8 cellular contexts compared by ENCODE assay signal in genomic region chr9:35115680-35116538, GRCh38. TPM values are rescaled to one million over a fixed set of nuclear protein-coding genes. Genes with fewer than 3 reads are reported as not detected.
A peak's percentile ranks its signal among the peaks of the same experiment; 100 is the strongest.
DNase-seq lines count a peak whose midpoint lies in the region; TF ChIP-seq lines count a peak whose summit lies in the region.

TSS of gene ATOSB (minus strand) at chr9:35115862. CDS start at chr9:35108274, 7,588 bp downstream.

- H3K4me1 ChIP-seq in ES-I3 (ENCODE audit: insufficient read depth, low read length) = peaks cover 9% of the 10 kb centered on the region
- peaks cover 20% of the 10 kb centered on the region for H3K4me1 ChIP-seq in HAP-1
- peaks cover 24% of the 10 kb centered on the region for H3K4me1 ChIP-seq in MM.1S (ENCODE audit: low read length)
- peaks cover 42% of the 10 kb centered on the region for H3K4me1 ChIP-seq in stomach smooth muscle (ENCODE audit: control insufficient read depth, insufficient read depth, low read length)

- peaks cover 59% of the 10 kb centered on the region for H3K4me1 Mint-ChIP-seq in neural crest cell

- H2AFZ ChIP-seq in MM.1S (ENCODE audit: low read length) = peak within 1 kb of the TSS; percentile 82

- peak within 1 kb of the TSS; percentile 66 for H3K27ac ChIP-seq in MM.1S (ENCODE audit: low read length)
- peak within 1 kb of the TSS; percentile 83 for H3K27ac ChIP-seq in stomach smooth muscle (ENCODE audit: low read length)

- peaks cover 2% of the 10 kb centered on the region for H3K27me3 Mint-ChIP-seq in neural crest cell (ENCODE audit: low read depth)

- H3K9ac ChIP-seq in ES-I3 (ENCODE audit: low read depth, low read length) = peak within 1 kb of the TSS; percentile 83; the same call in 1 of the 2 replicates
- peak within 1 kb of the TSS; percentile 53 for H3K9ac ChIP-seq in MM.1S (ENCODE audit: low read length)
- H3K9ac ChIP-seq in stomach smooth muscle (ENCODE audit: low read length in 2 of 2) = peak within 1 kb of the TSS; percentile 59 to 69

- in situ Hi-C loops in HAP-1 (cut with MboI; ENCODE audit: low sequenced_read_pairs) = loop anchor here (5.0 to 25.0 kb wide), 3 partner anchors 146 to 446 kb away; a partner anchor contains a TSS

- TF ChIP-seq CTCF in MM.1S (IDR thresholded peaks at IDR 0.05; ENCODE audit: low read length) (no peak), fibroblast of villous mesenchyme (IDR thresholded peaks at IDR 0.05; ENCODE audit: insufficient read depth, low read depth, low read length) (no peak), neural crest cell (conservative IDR thresholded peaks at IDR 0.05) (no peak)

- no peaks in the 10 kb centered on the region for H3K9me3 Mint-ChIP-seq in neural crest cell

- H3K36me3 ChIP-seq in ES-I3 (ENCODE audit: insufficient read depth, low read length) (no peaks in the 10 kb centered on the region), HAP-1 (replicated peaks) (no peaks in the 10 kb centered on the region), MM.1S (replicated peaks; ENCODE audit: insufficient read depth, low read length) (no peaks in the 10 kb centered on the region), stomach smooth muscle (ENCODE audit: control insufficient read depth in 2 of 2, insufficient read depth in 2 of 2, low read length in 2 of 2) (no peaks in the 10 kb centered on the region)

- H4K20me1 ChIP-seq in MM.1S (ENCODE audit: insufficient read depth, low read length) = no peaks in the 10 kb centered on the region

- H3K4me2 ChIP-seq in MM.1S (ENCODE audit: low read depth, low read length) = peak within 1 kb of the TSS; percentile 99

- H3K4me3 Mint-ChIP-seq in neural crest cell = peak within 1 kb of the TSS; percentile 86

- H3K4me3 ChIP-seq in HAP-1 (peak within 1 kb of the TSS; percentile 46), MM.1S (ENCODE audit: low read length) (peak within 1 kb of the TSS; percentile 84), fibroblast of villous mesenchyme (ENCODE audit: low read depth, low read length) (peak within 1 kb of the TSS; percentile 92), stomach smooth muscle (ENCODE audit: low read length in 2 of 2) (peak within 1 kb of the TSS; percentile 87 to 88)

- H3K27me3 ChIP-seq in HAP-1 (ENCODE audit: low read depth) (no peaks in the 10 kb centered on the region), MM.1S (replicated peaks; ENCODE audit: insufficient read depth, low read length) (no peaks in the 10 kb centered on the region), stomach smooth muscle (ENCODE audit: control insufficient read depth in 1 of 2, insufficient read depth in 2 of 2, low read length in 2 of 2) (no peaks in the 10 kb centered on the region)

- peaks cover 12% of the 10 kb centered on the region for H3K79me2 ChIP-seq in MM.1S (ENCODE audit: low read length)

- peak within 1 kb of the TSS; percentile 94 for H3K27ac Mint-ChIP-seq in neural crest cell (ENCODE audit: unreplicated experiment)

- H3F3A ChIP-seq in MM.1S (ENCODE audit: insufficient read depth, low read length) = peaks cover 21% of the 10 kb centered on the region; the same call in 1 of the 2 replicates

- H3K9me3 ChIP-seq in ES-I3 (ENCODE audit: control insufficient read depth, insufficient read depth, low read length) = no peaks in the 10 kb centered on the region
- no peaks in the 10 kb centered on the region for H3K9me3 ChIP-seq in HAP-1
- H3K9me3 ChIP-seq in MM.1S (replicated peaks; ENCODE audit: insufficient read depth, low read length) = no peaks in the 10 kb centered on the region
- no peaks in the 10 kb centered on the region for H3K9me3 ChIP-seq in stomach smooth muscle (ENCODE audit: control insufficient read depth in 2 of 2, low read length in 2 of 2)

- H3K36me3 Mint-ChIP-seq in neural crest cell (ENCODE audit: low read depth) = no peaks in the 10 kb centered on the region

- DNase-seq in HAP-1 (ENCODE audit: low spot score in 2 of 2) = peak; percentile 95 to 100
- DNase-seq in MM.1S = peak; percentile 98
- peak; percentile 91 for DNase-seq in SIG-M5 (lab: John Stamatoyannopoulos, UW)
- DNase-seq in activated gamma-delta T cell treated with Interleukin-2 at 50 U/mL for 16 hours = peak; percentile 92
- peak; percentile 98 for DNase-seq in fibroblast of villous mesenchyme (ENCODE audit: low read depth)
- DNase-seq in neural crest cell (ENCODE audit: low read depth, low spot score) = peak; percentile 99

- H3K9me2 ChIP-seq in MM.1S (replicated peaks; ENCODE audit: insufficient read depth, low read length) = no peaks in the 10 kb centered on the region

RNA-seq across cellular contexts. Expression of gene ATOSB, which starts in this region (rescaled TPM):
- total RNA-seq in fibroblast of villous mesenchyme = 21.2 and 21.3 TPM in 2 replicates
- total RNA-seq in neural crest cell = 12.2 and 15.2 TPM in 2 replicates

Comparison
In these comparisons a context has a peak if more than half of its experiments do, and no peak if none do; other contexts are left out.
1. Peak in every context shown above with its lines: DNase-seq, H3K4me3 ChIP-seq and H3K27ac ChIP-seq.